Comparison of ENCODE assay signal across 8 cellular contexts in the genomic region with DNA sequence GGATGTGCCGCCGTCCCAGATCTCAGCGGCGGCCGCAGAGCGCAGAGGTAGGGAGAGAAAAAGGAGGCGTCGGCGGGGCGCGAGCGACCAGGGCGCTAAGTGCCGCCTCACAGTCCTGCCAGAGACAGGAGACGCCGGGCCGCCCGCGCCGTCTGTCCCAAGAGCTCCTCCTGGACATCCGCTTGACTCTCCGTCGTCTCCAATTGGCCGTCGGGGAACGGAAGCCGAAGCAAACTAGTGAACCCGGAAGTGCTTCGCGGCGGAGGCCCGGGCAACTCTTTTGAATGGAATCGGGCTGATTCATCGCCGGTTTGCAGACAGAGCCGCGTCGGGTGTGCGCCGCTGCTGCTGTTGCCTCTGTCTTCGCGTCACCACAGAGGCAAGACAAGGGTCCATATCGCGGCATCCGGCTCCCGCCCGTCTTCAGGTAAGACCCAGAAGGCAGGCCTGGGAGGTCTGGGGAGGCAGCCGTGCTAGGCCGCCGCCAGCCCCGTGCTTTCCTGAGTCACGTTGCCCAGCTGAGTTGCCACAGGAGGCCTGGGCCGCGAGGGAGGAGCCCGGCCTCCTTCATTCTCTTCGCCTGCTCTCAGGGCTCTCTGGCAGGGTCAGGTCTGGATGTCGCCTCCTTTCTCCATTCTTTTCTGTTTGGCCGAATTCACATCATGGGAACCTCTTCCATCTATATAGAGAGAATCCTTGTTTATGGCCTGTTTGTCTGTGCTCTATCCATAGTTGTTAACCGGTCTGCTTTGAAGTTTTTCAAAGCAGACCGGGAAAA. TPM values are rescaled to one million over a fixed set of nuclear protein-coding genes. Genes with fewer than 3 reads are reported as not detected.
DNase-seq lines count a peak whose midpoint lies in the region; ATAC-seq, FAIRE-seq and TF ChIP-seq lines count a peak whose summit lies in the region.

PSMD14 (plus strand) TSS at position 248 of the 778 bp plus-strand sequence. CDS start 10,401 bp downstream, outside the sequence.

- intact Hi-C loops in OCI-LY7 (cut with micrococcal nuclease; ENCODE audit: unreplicated experiment) (loop anchor here (1.0 to 2.0 kb wide), 2 partner anchors 64 to 148 kb away; partner anchors contain the start of gene TANK), mucosa of descending colon (cut with DNase I, micrococcal nuclease) (no loop called here)

- peak; percentile 98 for ATAC-seq in GM21526 (IDR thresholded peaks at IDR 0.05; ENCODE audit: low FRiP score, unreplicated experiment)
- peak; percentile 99 for ATAC-seq in mucosa of descending colon

- H3K4me2 ChIP-seq in OCI-LY7 (ENCODE audit: low read length): peak within 1 kb of the TSS; percentile 76

- TF ChIP-seq CTCF in D721Med (IDR thresholded peaks at IDR 0.05; ENCODE audit: insufficient read depth, missing control alignments) (no peak), OCI-LY7 (conservative IDR thresholded peaks at IDR 0.05; ENCODE audit: low read length) (no peak), epithelial cell of esophagus (IDR thresholded peaks at IDR 0.05; ENCODE audit: insufficient read depth, low read depth, low read length, missing control alignments) (no peak), mucosa of descending colon (IDR thresholded peaks at IDR 0.05) (no peak)

- CTCF ChIA-PET in OCI-LY7 (lab: Charles Lee; ENCODE audit: unreplicated experiment): no interaction called here

- BruUV-seq in OCI-LY7 (replicated peaks; lab: Mats Ljungman, UMichigan): no TSS peak

- POLR2A ChIA-PET in OCI-LY7 (lab: Charles Lee): interaction anchor here (0.5 to 3.4 kb wide), 20 partner anchors 8 to 621 kb away, joined by 3 to 17 read pairs (median 3); no protein-coding TSS in a partner anchor

- peaks cover 28% of the 10 kb centered on the region for H3K36me3 ChIP-seq in OCI-LY7 (ENCODE audit: insufficient read depth, low read length)
- no peaks in the 10 kb centered on the region for H3K36me3 ChIP-seq in mucosa of descending colon (ENCODE audit: low read depth)

- H3K9me2 ChIP-seq in OCI-LY7 (ENCODE audit: insufficient read depth, low read length): no peaks in the 10 kb centered on the region

- H3K4me1 ChIP-seq in OCI-LY7 (ENCODE audit: insufficient read depth, low read length, poor library complexity, severe bottlenecking): peaks cover 13% of the 10 kb centered on the region
- H3K4me1 ChIP-seq in mucosa of descending colon (ENCODE audit: low read depth): peaks cover 10% of the 10 kb centered on the region

- 0 out of 2 replicates have a peak, but pooled peaks cover 5% of the 10 kb centered on the region for H4K20me1 ChIP-seq in OCI-LY7 (ENCODE audit: insufficient read depth, low read length)

- no peak for FAIRE-seq in D721Med (lab: Jason Lieb, UNC)

- H2AFZ ChIP-seq in OCI-LY7 (ENCODE audit: low read length): peak within 1 kb of the TSS; percentile 97

- H3K9me3 ChIP-seq in OCI-LY7 (ENCODE audit: low read length): peaks cover 11% of the 10 kb centered on the region
- peaks cover 3% of the 10 kb centered on the region for H3K9me3 ChIP-seq in mucosa of descending colon

- H3K4me3 ChIP-seq in OCI-LY7 (ENCODE audit: low read depth, low read length, poor library complexity, severe bottlenecking) (peak within 1 kb of the TSS; percentile 87), epithelial cell of esophagus (ENCODE audit: low read length) (peak within 1 kb of the TSS; percentile 76), mucosa of descending colon (peak within 1 kb of the TSS; percentile 48)

- DNase-seq in D721Med (ENCODE audit: insufficient read length, low spot score) (peak; percentile 20), HuH-7.5 (ENCODE audit: low spot score) (peak; percentile 61), OCI-LY7 (ENCODE audit: low spot score) (peak; percentile 95), activated T-cell treated with anti-CD3 and anti-CD28 coated beads for 24 hours (ENCODE audit: low read depth) (peak; percentile 88), epithelial cell of esophagus (ENCODE audit: low read depth) (peak; percentile 96), mucosa of descending colon (peak; percentile 93 to 95 (median 95))
- DNase-seq in stimulated activated CD8-positive, alpha-beta memory T cell treated with anti-CD3 and anti-CD28 coated beads, Interleukin-4, amount 100 ng/mL, for 24 hours (ENCODE audit: low read depth): peak; percentile 81

- H3K79me2 ChIP-seq in OCI-LY7 (ENCODE audit: insufficient read depth, low read depth, low read length): peaks cover 53% of the 10 kb centered on the region

- H3K27ac ChIP-seq in OCI-LY7 (ENCODE audit: low read depth, low read length, poor library complexity, severe bottlenecking): peak within 1 kb of the TSS; percentile 90

RNA-seq across cellular contexts. Expression of gene PSMD14, which starts in this region (rescaled TPM):
- total RNA-seq in OCI-LY7 (2014; rRNA removed; shearing (Covaris generic)): 49.2 and 65.6 TPM in 2 replicates
- total RNA-seq in OCI-LY7 (2022) (72.3 and 84.3 TPM in 2 replicates), mucosa of descending colon (10 to 100 TPM; 25.0 to 37.8 (median 30.0) TPM)

Comparison
In these comparisons a context has a peak if more than half of its experiments do, and no peak if none do; other contexts are left out.
1. Peak in every context shown above with its lines: DNase-seq, ATAC-seq, H3K4me3 ChIP-seq and H3K27ac ChIP-seq.
2. DNase-seq: peak in every context shown above with its lines; median percentile 96 in epithelial cell of esophagus; 95 in OCI-LY7; 95 in mucosa of descending colon; 88 in activated T-cell treated with anti-CD3 and anti-CD28 coated beads for 24 hours; 81 in stimulated activated CD8-positive, alpha-beta memory T cell treated with anti-CD3 and anti-CD28 coated beads, Interleukin-4, amount 100 ng/mL, for 24 hours; 61 in HuH-7.5; 20 in D721Med.